In genomic region chr1:94549706-94550105, GRCh38 we compare ENCODE assay signal across 20 cellular contexts. TPM values are rescaled to one million over a fixed set of nuclear protein-coding genes. Genes with fewer than 3 reads are reported as not detected.
"Had no signal": no experiment of that assay in that cellular context is flagged by ENCODE, and none has a peak within 500 bp of the region (broad histone marks: within the 10 kb centered on the region; RNA-seq: fewer than 3 reads in every experiment).

No MANE protein-coding gene starts in this region.

- FAIRE-seq: colon had no signal

- H3K27ac ChIP-seq: lower lobe of right lung, thoracic aorta had no signal

- DNase-seq: activated CD4-positive, alpha-beta memory T cell treated with anti-CD3 and anti-CD28 coated beads, Interleukin-2, amount 10 ng/mL, durations not matched to agents 7 days and 5 days; activated CD4-positive, alpha-beta T cell treated with anti-CD3 and anti-CD28 coated beads for 48 hours; activated CD4-positive, CD25-positive, alpha-beta regulatory T cell; activated naive CD4-positive, alpha-beta T cell; activated naive CD8-positive, alpha-beta T cell treated with anti-CD3 and anti-CD28 coated beads for 36 hours; activated T-cell treated with anti-CD3 and anti-CD28 coated beads, Interleukin-2, amount 50 U/mL, for 1 hour; amniotic stem cell; caudate nucleus; lower lobe of right lung; midbrain; stimulated activated CD4-positive, alpha-beta T cell treated with anti-CD3 and anti-CD28 coated beads, Interleukin-4, amount 100 ng/mL, for 24 hours; T-cell; T-helper 9 cell had no signal

- H3K36me3 ChIP-seq: lower lobe of right lung, thoracic aorta had no signal

- H3K4me3 ChIP-seq: lower lobe of right lung, thoracic aorta had no signal

- ATAC-seq: activated T-helper 17 cell treated with anti-CD3 and anti-CD28 coated beads, Interleukin-2, amount 50 U/mL, for 72 hours; esophagus mucosa; lower lobe of right lung; sciatic nerve; SK-N-SH treated with all-trans-retinoic acid at 6 μM for 48 hours; stimulated activated effector memory CD8-positive, alpha-beta T cell treated with anti-CD3 and anti-CD28 coated beads, Interleukin-12 subunit alpha, Interleukin-12 subunit beta, amount 100 ng/mL, for 72 hours; T-cell had no signal

- H3K9me3 ChIP-seq: lower lobe of right lung, thoracic aorta had no signal

RNA-seq across cellular contexts. Expression of gene F3, which starts 8.1 kb away (rescaled TPM):
- total RNA-seq: activated T-helper 17 cell treated with anti-CD3 and anti-CD28 coated beads, Interleukin-2, amount 50 U/mL, for 72 hours had no signal
